16 cellular contexts compared by ENCODE assay signal in genomic region chr14:52060080-52060479, GRCh38. TPM values are rescaled to one million over a fixed set of nuclear protein-coding genes. Genes with fewer than 3 reads are reported as not detected.
DNase-seq lines count a peak whose midpoint lies in the region; ATAC-seq and TF ChIP-seq lines count a peak whose summit lies in the region.
"Had no signal": no experiment of that assay in that cellular context is flagged by ENCODE, and none has a peak within 500 bp of the region (broad histone marks: within the 10 kb centered on the region; RNA-seq: fewer than 3 reads in every experiment).

No MANE protein-coding gene starts in this region.

- H3K4me3 ChIP-seq in BLaER1 treated with 17β-estradiol and CSF1 and Interleukin-3, amounts not matched to agents 10 nM and 100 nM: no peak overlapping the region
- no peak overlapping the region for H3K4me3 ChIP-seq in adrenal gland
- H3K4me3 ChIP-seq: A549, smooth muscle cell, upper lobe of left lung had no signal

- H4K20me1 ChIP-seq in BLaER1 treated with 17β-estradiol and CSF1 and Interleukin-3, amounts not matched to agents 10 nM and 100 nM: no peaks in the 10 kb centered on the region

- H3K4me1 ChIP-seq in BLaER1 treated with 17β-estradiol and CSF1 and Interleukin-3, amounts not matched to agents 10 nM and 100 nM: peaks cover 15 to 58% (median 33%) of the 10 kb centered on the region in 10 experiments
- peaks cover 0 to 6% of the 10 kb centered on the region in 2 donors for H3K4me1 ChIP-seq in adrenal gland (replicated peaks in 1 of 2)
- H3K4me1 ChIP-seq: A549 had no signal

- TF ChIP-seq POLR2A in erythroblast (IDR thresholded peaks at IDR 0.05; ENCODE audit: low read length): no peak
- no peak for TF ChIP-seq POLR2A in adrenal gland (IDR thresholded peaks at IDR 0.05)

- H3K9ac ChIP-seq in BLaER1 treated with 17β-estradiol and CSF1 and Interleukin-3, amounts not matched to agents 10 nM and 100 nM: no peak overlapping the region

- intact Hi-C loops in left ventricle myocardium superior (cut with micrococcal nuclease) (loop anchor here (5.0 kb wide), 1 partner anchor 48 kb away; no protein-coding TSS in a partner anchor), sciatic nerve (cut with DNase I) (no loop called here), adrenal gland (cut with DNase I) (no loop called here)

- WGBS in adrenal gland, 4 donors: 29 to 51% (median 41%) methylated on average over 6 of the region's 6 CpGs

- 0 out of 22 replicates have a peak, but pooled peaks cover 0 to 6% (median 0%) of the 10 kb centered on the region in 11 experiments for H3K9me3 ChIP-seq in BLaER1 treated with 17β-estradiol and CSF1 and Interleukin-3, amounts not matched to agents 10 nM and 100 nM (replicated peaks in 1 of 11)
- no peaks in the 10 kb centered on the region for H3K9me3 ChIP-seq in adrenal gland (replicated peaks in 1 of 3)
- H3K9me3 ChIP-seq: A549, upper lobe of left lung had no signal

- no peak for TF ChIP-seq CTCF in adrenal gland (IDR thresholded peaks at IDR 0.05)

- H3K27ac ChIP-seq in BLaER1 treated with 17β-estradiol and CSF1 and Interleukin-3, amounts not matched to agents 10 nM and 100 nM: peak overlapping the region in 3 of 11 experiments; percentile 13 to 36 (median 34); a peak in 1 of 22 replicates
- H3K27ac ChIP-seq in adrenal gland: no peak overlapping the region
- H3K27ac ChIP-seq: A549, upper lobe of left lung had no signal

- DNase-seq in erythroblast (lab: John Stamatoyannopoulos, UW) (peak; percentile 11 to 41), left ventricle myocardium superior (peak; percentile 39), sciatic nerve (ENCODE audit: low spot score) (no peak), adrenal gland (no peak)
- DNase-seq in activated CD4-positive, alpha-beta T cell treated with anti-CD3 and anti-CD28 coated beads, Interleukin-2, amount 50 U/mL, for 1 hour: no peak
- DNase-seq: CD4-positive, CD25-positive, alpha-beta regulatory T cell; DMS53; NCI-H1092 treated with DMSO at 0.1 percent for 48 hours; occipital lobe; upper lobe of left lung had no signal

- H3K4me2 ChIP-seq in BLaER1 treated with 17β-estradiol and CSF1 and Interleukin-3, amounts not matched to agents 10 nM and 100 nM: peak overlapping the region; percentile 3 to 46 (median 30); a peak in 14 of 22 replicates
- H3K4me2 ChIP-seq: A549, smooth muscle cell had no signal

- peaks cover 0 to 87% (median 20%) of the 10 kb centered on the region in 11 experiments; a peak in 13 of 22 replicates for H3K36me3 ChIP-seq in BLaER1 treated with 17β-estradiol and CSF1 and Interleukin-3, amounts not matched to agents 10 nM and 100 nM
- no peaks in the 10 kb centered on the region for H3K36me3 ChIP-seq in adrenal gland (replicated peaks in 1 of 2)
- H3K36me3 ChIP-seq: upper lobe of left lung had no signal

- peak; percentile 17 for ATAC-seq in left ventricle myocardium superior
- ATAC-seq in sciatic nerve: peak; percentile 70
- no peak for ATAC-seq in HG03196 (IDR thresholded peaks at IDR 0.05; ENCODE audit: unreplicated experiment)
- no peak for ATAC-seq in esophagus mucosa
- ATAC-seq: A549; activated CD4-positive, CD25-positive, alpha-beta regulatory T cell treated with anti-CD3 and anti-CD28 coated beads, Interleukin-2, amount 50 U/mL, for 24 hours had no signal

- no peaks in the 10 kb centered on the region for H3K27me3 ChIP-seq in BLaER1 treated with 17β-estradiol and CSF1 and Interleukin-3, amounts not matched to agents 10 nM and 100 nM
- H3K27me3 ChIP-seq in adrenal gland: no peaks in the 10 kb centered on the region
- H3K27me3 ChIP-seq: upper lobe of left lung had no signal

RNA-seq across cellular contexts. Expression of gene NID2, which starts 8.8 kb away (rescaled TPM):
- total RNA-seq in left ventricle myocardium superior (41.3 TPM), sciatic nerve (125 TPM), adrenal gland (10 to 100 TPM; 19.1 to 61.3 (median 36.1) TPM), esophagus mucosa (2.3 TPM)
- polyA plus RNA-seq in adrenal gland: 10 to 100 TPM in 2 of 3 donors, 1 to 10 TPM in 1; 7.2 to 22.7 (median 15.3) TPM
- total RNA-seq: CD4-positive, CD25-positive, alpha-beta regulatory T cell had no signal

Comparison
In these comparisons a context has a peak if more than half of its experiments do, and no peak if none do; other contexts are left out.
1. DNase-seq: peak in erythroblast (2 of 2) and left ventricle myocardium superior (single experiment); none in sciatic nerve (single experiment), activated CD4-positive, alpha-beta T cell treated with anti-CD3 and anti-CD28 coated beads, Interleukin-2, amount 50 U/mL, for 1 hour (single experiment) and adrenal gland (0 of 7).
2. ATAC-seq: peak in left ventricle myocardium superior (single experiment) and sciatic nerve (single experiment); none in HG03196 (single experiment) and esophagus mucosa (single experiment).